Comparison of ENCODE assay signal across 8 cellular contexts in the genomic region with DNA sequence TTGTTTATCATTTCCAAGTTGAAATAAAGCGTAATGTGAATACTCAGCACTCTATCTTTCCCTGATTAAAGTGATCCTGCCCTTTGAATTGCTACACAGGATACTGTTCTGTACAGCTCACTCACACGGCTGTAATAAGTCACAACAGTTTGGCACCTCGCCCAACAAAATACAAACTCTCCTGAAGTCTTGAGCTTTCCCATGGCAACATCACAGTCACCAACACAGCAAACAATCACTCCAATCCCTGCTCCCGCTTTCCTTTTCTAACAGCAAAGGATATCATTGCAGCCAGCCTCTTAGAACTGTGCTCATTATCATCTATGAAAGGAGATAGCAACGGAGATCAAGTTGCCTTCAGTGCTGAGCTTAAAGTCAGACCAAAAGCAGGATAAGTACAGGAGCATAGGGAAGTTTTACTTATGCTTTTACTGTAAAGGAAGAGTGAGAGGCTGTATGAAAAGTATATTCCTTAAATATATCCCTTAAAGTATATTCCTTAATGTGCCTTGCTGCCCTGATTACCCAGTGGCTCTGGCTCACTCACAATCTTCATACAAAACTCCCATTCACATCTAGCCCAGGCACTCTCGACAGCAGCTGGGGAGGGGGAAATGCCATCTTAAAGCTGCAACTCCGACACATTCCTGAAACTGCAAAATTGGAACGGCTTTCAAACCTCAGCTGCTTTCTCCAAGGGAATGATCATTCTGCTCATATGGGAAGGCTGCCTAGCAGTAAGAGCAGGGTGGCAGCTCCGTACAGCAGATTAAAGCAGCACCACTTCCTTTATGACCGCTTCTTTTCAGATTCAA. TPM values are rescaled to one million over a fixed set of nuclear protein-coding genes. Genes with fewer than 3 reads are reported as not detected.
DNase-seq lines count a peak whose midpoint lies in the region; ATAC-seq and TF ChIP-seq lines count a peak whose summit lies in the region.

No MANE protein-coding gene starts in this region.

- no peaks in the 10 kb centered on the region for H3K27me3 ChIP-seq in neural cell (ENCODE audit: insufficient read depth, low read depth, low read length)

- peak; percentile 40 for TF ChIP-seq EP300 in neural cell (conservative IDR thresholded peaks at IDR 0.05; ENCODE audit: poor library complexity, severe bottlenecking)

- H3K27ac ChIP-seq in neural cell (ENCODE audit: low read length): no peak overlapping the region

- H3K36me3 ChIP-seq in neural cell (ENCODE audit: insufficient read depth, low read length): no peaks in the 10 kb centered on the region

- no peaks in the 10 kb centered on the region for H3K9me3 ChIP-seq in neural cell (ENCODE audit: low read length)

- peak overlapping the region; percentile 40 for H3K9ac ChIP-seq in neural cell (ENCODE audit: low read length)

- no peaks in the 10 kb centered on the region for H4K20me1 ChIP-seq in neural cell (ENCODE audit: insufficient read depth)

- H3K4me3 Mint-ChIP-seq in activated CD8-positive, alpha-beta T cell treated with anti-CD3 and anti-CD28 coated beads for 36 hours: peak overlapping the region; percentile 64

- peaks cover 84% of the 10 kb centered on the region for H3K4me1 Mint-ChIP-seq in activated CD8-positive, alpha-beta T cell treated with anti-CD3 and anti-CD28 coated beads for 36 hours (ENCODE audit: low read depth)

- TF ChIP-seq CTCF in NB4 (IDR thresholded peaks at IDR 0.05; ENCODE audit: low read depth, low read length) (no peak), fibroblast of villous mesenchyme (IDR thresholded peaks at IDR 0.05; ENCODE audit: insufficient read depth, low read depth, low read length) (no peak), neural cell (IDR thresholded peaks at IDR 0.05; ENCODE audit: poor library complexity, severe bottlenecking) (no peak)
- no peak for TF ChIP-seq CTCF in activated CD8-positive, alpha-beta T cell treated with anti-CD3 and anti-CD28 coated beads for 36 hours (IDR thresholded peaks at IDR 0.05)

- peak overlapping the region; percentile 82 for H3K27ac Mint-ChIP-seq in activated CD8-positive, alpha-beta T cell treated with anti-CD3 and anti-CD28 coated beads for 36 hours

- POLR2A ChIA-PET in activated CD8-positive, alpha-beta T cell treated with anti-CD3 and anti-CD28 coated beads for 36 hours (lab: Charles Lee): interaction anchor here (0.5 to 2.3 kb wide), 7 partner anchors 15 to 245 kb away, joined by 3 to 7 read pairs (median 3); partner anchors contain the start of gene MAML2

- H3K36me3 Mint-ChIP-seq in activated CD8-positive, alpha-beta T cell treated with anti-CD3 and anti-CD28 coated beads for 36 hours (ENCODE audit: low read depth): peaks cover 7% of the 10 kb centered on the region

- H3K79me2 ChIP-seq in neural cell (replicated peaks; ENCODE audit: insufficient read depth, low read length): no peaks in the 10 kb centered on the region

- no peak overlapping the region for H2AFZ ChIP-seq in neural cell (ENCODE audit: low read depth, low read length)

- no peaks in the 10 kb centered on the region for H3K9me3 Mint-ChIP-seq in activated CD8-positive, alpha-beta T cell treated with anti-CD3 and anti-CD28 coated beads for 36 hours

- TF ChIP-seq RAD21 in neural cell (conservative IDR thresholded peaks at IDR 0.05): no peak

- H3K9me2 ChIP-seq in neural cell (ENCODE audit: insufficient read depth, low read length): no peaks in the 10 kb centered on the region

- TF ChIP-seq POLR2A in NB4 (IDR thresholded peaks at IDR 0.05; ENCODE audit: extremely low read depth, insufficient read length): no peak

- CTCF ChIA-PET in activated CD8-positive, alpha-beta T cell treated with anti-CD3 and anti-CD28 coated beads for 36 hours (lab: Charles Lee): interaction anchor here (1.1 to 2.3 kb wide), 7 partner anchors 13 to 54 kb away, joined by 3 to 9 read pairs (median 4); partner anchors contain the start of gene MAML2

- no peaks in the 10 kb centered on the region for H3K27me3 Mint-ChIP-seq in activated CD8-positive, alpha-beta T cell treated with anti-CD3 and anti-CD28 coated beads for 36 hours

- DNase-seq in COR-L47 (lab: John Stamatoyannopoulos, UW): peak; percentile 86
- DNase-seq in NB4 (ENCODE audit: low read depth): peak; percentile 19
- DNase-seq in activated CD8-positive, alpha-beta T cell treated with anti-CD3 and anti-CD28 coated beads for 36 hours: peak; percentile 48
- DNase-seq in fibroblast of villous mesenchyme (ENCODE audit: low read depth): peak; percentile 98
- DNase-seq in NCI-H1930 (lab: John Stamatoyannopoulos, UW): no peak
- DNase-seq in GM19238 (ENCODE audit: insufficient read length, low spot score): no peak

- ATAC-seq in activated CD8-positive, alpha-beta T cell treated with anti-CD3 and anti-CD28 coated beads for 36 hours: peak; percentile 73
- ATAC-seq in GM21381 (IDR thresholded peaks at IDR 0.05; ENCODE audit: unreplicated experiment): no peak

- no peak overlapping the region for H3K4me3 ChIP-seq in NB4 (ENCODE audit: low read depth, low read length)
- peak overlapping the region; percentile 46 for H3K4me3 ChIP-seq in fibroblast of villous mesenchyme (ENCODE audit: low read depth, low read length)
- H3K4me3 ChIP-seq in neural cell (ENCODE audit: low read length): peak overlapping the region; percentile 50

- H3F3A ChIP-seq in neural cell (ENCODE audit: insufficient read depth, low read length, poor library complexity, severe bottlenecking): peaks cover 6% of the 10 kb centered on the region

- intact Hi-C loops in activated CD8-positive, alpha-beta T cell treated with anti-CD3 and anti-CD28 coated beads for 36 hours (cut with micrococcal nuclease): no loop called here

- H3K4me2 ChIP-seq in neural cell (ENCODE audit: low read length): peak overlapping the region; percentile 42

TF ChIP-seq in neural cell, 6 proteins besides CTCF, POLR2A, EP300 and RAD21:
- TF ChIP-seq, protein P1, sequence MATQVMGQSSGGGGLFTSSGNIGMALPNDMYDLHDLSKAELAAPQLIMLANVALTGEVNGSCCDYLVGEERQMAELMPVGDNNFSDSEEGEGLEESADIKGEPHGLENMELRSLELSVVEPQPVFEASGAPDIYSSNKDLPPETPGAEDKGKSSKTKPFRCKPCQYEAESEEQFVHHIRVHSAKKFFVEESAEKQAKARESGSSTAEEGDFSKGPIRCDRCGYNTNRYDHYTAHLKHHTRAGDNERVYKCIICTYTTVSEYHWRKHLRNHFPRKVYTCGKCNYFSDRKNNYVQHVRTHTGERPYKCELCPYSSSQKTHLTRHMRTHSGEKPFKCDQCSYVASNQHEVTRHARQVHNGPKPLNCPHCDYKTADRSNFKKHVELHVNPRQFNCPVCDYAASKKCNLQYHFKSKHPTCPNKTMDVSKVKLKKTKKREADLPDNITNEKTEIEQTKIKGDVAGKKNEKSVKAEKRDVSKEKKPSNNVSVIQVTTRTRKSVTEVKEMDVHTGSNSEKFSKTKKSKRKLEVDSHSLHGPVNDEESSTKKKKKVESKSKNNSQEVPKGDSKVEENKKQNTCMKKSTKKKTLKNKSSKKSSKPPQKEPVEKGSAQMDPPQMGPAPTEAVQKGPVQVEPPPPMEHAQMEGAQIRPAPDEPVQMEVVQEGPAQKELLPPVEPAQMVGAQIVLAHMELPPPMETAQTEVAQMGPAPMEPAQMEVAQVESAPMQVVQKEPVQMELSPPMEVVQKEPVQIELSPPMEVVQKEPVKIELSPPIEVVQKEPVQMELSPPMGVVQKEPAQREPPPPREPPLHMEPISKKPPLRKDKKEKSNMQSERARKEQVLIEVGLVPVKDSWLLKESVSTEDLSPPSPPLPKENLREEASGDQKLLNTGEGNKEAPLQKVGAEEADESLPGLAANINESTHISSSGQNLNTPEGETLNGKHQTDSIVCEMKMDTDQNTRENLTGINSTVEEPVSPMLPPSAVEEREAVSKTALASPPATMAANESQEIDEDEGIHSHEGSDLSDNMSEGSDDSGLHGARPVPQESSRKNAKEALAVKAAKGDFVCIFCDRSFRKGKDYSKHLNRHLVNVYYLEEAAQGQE (IDR thresholded peaks at IDR 0.05; ENCODE audit: borderline replicate concordance): no peak
- TF ChIP-seq MXI1 (conservative IDR thresholded peaks at IDR 0.05; ENCODE audit: poor library complexity, severe bottlenecking) (peak; percentile 18), SMC3 (conservative IDR thresholded peaks at IDR 0.05; ENCODE audit: poor library complexity) (no peak), POLR2AphosphoS5 (IDR thresholded peaks at IDR 0.05) (peak; percentile 46), TAF1 (IDR thresholded peaks at IDR 0.05; ENCODE audit: low read depth) (no peak), EZH2 (IDR thresholded peaks at IDR 0.05; ENCODE audit: borderline replicate concordance, insufficient read depth, low read length, poor library complexity, severe bottlenecking) (no peak)

RNA-seq across cellular contexts. Expression of gene MAML2, which starts 35.9 kb away (rescaled TPM):
- 10 to 100 TPM; 11.8 to 12.5 TPM for total RNA-seq in activated CD8-positive, alpha-beta T cell treated with anti-CD3 and anti-CD28 coated beads for 36 hours
- 16.8 and 30.7 TPM in 2 replicates for total RNA-seq in fibroblast of villous mesenchyme
- 3.1 and 3.6 TPM in 2 replicates for polyA plus RNA-seq in neural cell
- polyA minus RNA-seq in neural cell: 16.1 and 23.0 TPM in 2 replicates

Comparison
In these comparisons a context has a peak if more than half of its experiments do, and no peak if none do; other contexts are left out.
1. DNase-seq: peak in COR-L47 (single experiment), NB4 (single experiment), activated CD8-positive, alpha-beta T cell treated with anti-CD3 and anti-CD28 coated beads for 36 hours (single experiment) and fibroblast of villous mesenchyme (single experiment); none in NCI-H1930 (0 of 2) and GM19238 (single experiment).